Comparison of ENCODE assay signal across 27 cellular contexts in genomic region chr21:39601194-39601940, GRCh38. TPM values are rescaled to one million over a fixed set of nuclear protein-coding genes. Genes with fewer than 3 reads are reported as not detected.
DNase-seq lines count a peak whose midpoint lies in the region; ATAC-seq and TF ChIP-seq lines count a peak whose summit lies in the region.
"Had no signal": no experiment of that assay in that cellular context is flagged by ENCODE, and none has a peak within 500 bp of the region (broad histone marks: within the 10 kb centered on the region; RNA-seq: fewer than 3 reads in every experiment).

No MANE protein-coding gene starts in this region.

- no peak overlapping the region for H2BK15ac ChIP-seq in H9 (ENCODE audit: low read depth, low read length)

- ATAC-seq in activated CD4-positive, alpha-beta T cell treated with anti-CD3 and anti-CD28 coated beads for 36 hours: no peak
- ATAC-seq: activated T-helper 17 cell treated with anti-CD3 and anti-CD28 coated beads, Interleukin-2, amount 50 U/mL, for 72 hours; naive thymus-derived CD8-positive, alpha-beta T cell; pancreas had no signal

- CTCF ChIA-PET in SK-N-SH (lab: Yijun Ruan, JAX): interaction anchor here (0.7 to 1.6 kb wide), 6 partner anchors 10 to 112 kb away, joined by 3 to 4 read pairs (median 3); no protein-coding TSS in a partner anchor
- CTCF ChIA-PET in activated CD4-positive, alpha-beta T cell treated with anti-CD3 and anti-CD28 coated beads for 36 hours (lab: Charles Lee): interaction anchor here (0.6 kb wide), 1 partner anchor 498 kb away, joined by 4 read pairs; no protein-coding TSS in a partner anchor

- H3K18ac ChIP-seq in H9 (ENCODE audit: insufficient read length, low read depth, low read length): no peak overlapping the region

- no peaks in the 10 kb centered on the region for H3K27me3 ChIP-seq in H9 (ENCODE audit: insufficient read depth, low read length)
- no peaks in the 10 kb centered on the region for H3K27me3 ChIP-seq in esophagus muscularis mucosa
- H3K27me3 ChIP-seq in SK-N-SH (ENCODE audit: insufficient read depth): no peaks in the 10 kb centered on the region
- H3K27me3 ChIP-seq: dorsolateral prefrontal cortex, pancreas, tibial nerve had no signal

- H2BK120ac ChIP-seq in H9 (ENCODE audit: low read depth, low read length, poor library complexity, severe bottlenecking): no peak overlapping the region

- no peak overlapping the region for H3K9ac ChIP-seq in H9 (ENCODE audit: extremely low read depth, insufficient read length, low read length)
- no peak overlapping the region for H3K9ac ChIP-seq in SK-N-SH

- H3T11ph ChIP-seq in H9 (ENCODE audit: low read length): no peak overlapping the region

- no peak for TF ChIP-seq RAD21 in SK-N-SH (IDR thresholded peaks at IDR 0.05; ENCODE audit: low read length)

- no peaks in the 10 kb centered on the region for H3K9me3 ChIP-seq in H9 (ENCODE audit: control insufficient read depth, low read depth, low read length)
- H3K9me3 ChIP-seq in esophagus muscularis mucosa: no peaks in the 10 kb centered on the region
- H3K9me3 ChIP-seq in SK-N-SH: no peaks in the 10 kb centered on the region
- H3K9me3 ChIP-seq: pancreas, tibial nerve had no signal

- H3K4me3 ChIP-seq in esophagus muscularis mucosa (no peak overlapping the region), SK-N-SH (ENCODE audit: low read depth in 2 of 2, low read length in 1 of 2) (no peak overlapping the region)
- H3K4me3 ChIP-seq: dorsolateral prefrontal cortex, pancreas, tibial nerve had no signal

- H3K36me3 ChIP-seq in esophagus muscularis mucosa: no peaks in the 10 kb centered on the region
- H3K36me3 ChIP-seq in SK-N-SH (replicated peaks in 1 of 2; ENCODE audit: control insufficient read depth in 1 of 2, insufficient read depth in 2 of 2, low read length in 1 of 2): no peaks in the 10 kb centered on the region
- H3K36me3 ChIP-seq: pancreas, tibial nerve had no signal

- H3K4me2 ChIP-seq in H9 (ENCODE audit: insufficient read depth, insufficient read length, low read length) (no peak overlapping the region), SK-N-SH (no peak overlapping the region)

- peaks cover 5 to 35% (median 26%) of the 10 kb centered on the region in 3 experiments; a peak in 6 of 7 replicates for H3K36me3 Mint-ChIP-seq in H9 (ENCODE audit: insufficient read depth in 1 of 3, low read depth in 3 of 3)
- H3K36me3 Mint-ChIP-seq in activated CD4-positive, alpha-beta T cell treated with anti-CD3 and anti-CD28 coated beads for 36 hours (ENCODE audit: low read depth): no peaks in the 10 kb centered on the region
- H3K36me3 Mint-ChIP-seq: activated naive CD8-positive, alpha-beta T cell; CD14-positive monocyte; naive thymus-derived CD8-positive, alpha-beta T cell had no signal

- H4K20me1 ChIP-seq in H9 (ENCODE audit: control insufficient read depth, insufficient read depth, insufficient read length) (no peaks in the 10 kb centered on the region), SK-N-SH (ENCODE audit: insufficient read depth) (no peaks in the 10 kb centered on the region)

- H3K27ac ChIP-seq in H9 (ENCODE audit: insufficient read length, low read depth, low read length) (no peak overlapping the region), esophagus muscularis mucosa (replicated peaks in 1 of 4) (no peak overlapping the region), SK-N-SH (ENCODE audit: low read depth in 2 of 2, low read length in 1 of 2) (no peak overlapping the region)
- H3K27ac ChIP-seq: dorsolateral prefrontal cortex, pancreas, tibial nerve had no signal

- H2BK12ac ChIP-seq in H9 (ENCODE audit: insufficient read length, low read depth, low read length): no peak overlapping the region

- H3K79me2 ChIP-seq in H9 (ENCODE audit: insufficient read depth, low read length) (no peaks in the 10 kb centered on the region), SK-N-SH (ENCODE audit: insufficient read depth) (no peaks in the 10 kb centered on the region)

- H3K9me2 ChIP-seq in SK-N-SH: no peaks in the 10 kb centered on the region

- H2AFZ ChIP-seq in H9 (ENCODE audit: low read length) (no peak overlapping the region), SK-N-SH (ENCODE audit: low read depth) (no peak overlapping the region)

- H2BK20ac ChIP-seq in H9 (ENCODE audit: low read depth, low read length, poor library complexity, severe bottlenecking): no peak overlapping the region

- H3K79me1 ChIP-seq in H9 (ENCODE audit: insufficient read depth, low read depth, low read length, poor library complexity, severe bottlenecking): no peaks in the 10 kb centered on the region

- intact Hi-C loops in esophagus muscularis mucosa (cut with DNase I): no loop called here
- intact Hi-C loops in activated CD4-positive, alpha-beta T cell treated with anti-CD3 and anti-CD28 coated beads for 36 hours (cut with DNase I, micrococcal nuclease): no loop called here

- peaks cover 23 to 32% of the 10 kb centered on the region in 2 experiments for H3K4me1 Mint-ChIP-seq in H9
- no peaks in the 10 kb centered on the region for H3K4me1 Mint-ChIP-seq in activated CD4-positive, alpha-beta T cell treated with anti-CD3 and anti-CD28 coated beads for 36 hours
- H3K4me1 Mint-ChIP-seq: activated B cell treated with CpG ODN at 0.5 μM for 24 hours; activated T-helper 17 cell treated with anti-CD3 and anti-CD28 coated beads, Interleukin-2, amount 50 U/mL, for 72 hours; CD14-positive monocyte; naive thymus-derived CD8-positive, alpha-beta T cell had no signal

- TF ChIP-seq EP300 in esophagus muscularis mucosa (IDR thresholded peaks at IDR 0.05) (no peak), SK-N-SH (IDR thresholded peaks at IDR 0.05; ENCODE audit: borderline replicate concordance in 1 of 2, low read depth in 1 of 2, low read length in 1 of 2) (no peak)

- H4K91ac ChIP-seq in H9 (ENCODE audit: insufficient read length, low read depth, low read length): no peak overlapping the region

- H4K8ac ChIP-seq in H9 (replicated peaks; ENCODE audit: insufficient read length, low read depth, low read length): no peak overlapping the region

- DNase-seq in H9 (no peak), M059J (ENCODE audit: low read depth) (peak; percentile 21), esophagus muscularis mucosa (ENCODE audit: extremely low spot score) (peak; percentile 62), renal cortical epithelial cell (ENCODE audit: low read depth) (peak; percentile 15), erythroblast (lab: John Stamatoyannopoulos, UW) (no peak), SK-N-SH (no peak)
- DNase-seq in activated CD4-positive, alpha-beta T cell treated with anti-CD3 and anti-CD28 coated beads for 36 hours: no peak
- DNase-seq: activated B cell treated with CpG ODN at 0.5 μM for 24 hours; activated CD4-positive, alpha-beta T cell treated with anti-CD3 and anti-CD28 coated beads, Interleukin-2, amount 50 U/mL, for 4 hours; cerebellar nuclear complex; Karpas-422; left colon; MV-4-11; naive thymus-derived CD8-positive, alpha-beta T cell; NCI-H1694 treated with DMSO at 0.1 percent for 48 hours; NCI-H226; pancreas; SHP77; SW 1271; T1000 had no signal

- H4K5ac ChIP-seq in H9 (ENCODE audit: insufficient read length, low read depth, low read length): no peak overlapping the region

- no peak overlapping the region for H3K14ac ChIP-seq in H9 (ENCODE audit: insufficient read depth, low read length)

- WGBS in H9 (ENCODE audit: extremely low coverage, insufficient read length, low lambda C conversion rate): no CpG with 5 or more reads among the region's 17 CpGs
- 61% methylated on average over 17 of the region's 17 CpGs for WGBS in esophagus muscularis mucosa
- WGBS in SK-N-SH (ENCODE audit: low lambda C conversion rate): 60% methylated on average over 17 of the region's 17 CpGs

- H3K23ac ChIP-seq in H9 (ENCODE audit: insufficient read length, low read depth, low read length): no peak overlapping the region

- no peak overlapping the region for H2AK5ac ChIP-seq in H9 (ENCODE audit: insufficient read length, low read length)

- TF ChIP-seq CTCF in H9 (conservative IDR thresholded peaks at IDR 0.05) (no peak), esophagus muscularis mucosa (IDR thresholded peaks at IDR 0.05) (no peak), SK-N-SH (IDR thresholded peaks at IDR 0.05) (no peak)

- no peak overlapping the region for H3K56ac ChIP-seq in H9 (ENCODE audit: insufficient read length, low read depth, low read length)

- TF ChIP-seq POLR2A in esophagus muscularis mucosa (IDR thresholded peaks at IDR 0.05; ENCODE audit: low read depth) (no peak), erythroblast (IDR thresholded peaks at IDR 0.05; ENCODE audit: low read length) (no peak)

- no peaks in the 10 kb centered on the region for H3F3A ChIP-seq in SK-N-SH (replicated peaks; ENCODE audit: insufficient read depth)

- peaks cover 4% of the 10 kb centered on the region; the same call in 1 of the 2 replicates for H3K4me1 ChIP-seq in H9 (ENCODE audit: insufficient read depth, low read length)
- H3K4me1 ChIP-seq in esophagus muscularis mucosa: no peaks in the 10 kb centered on the region
- H3K4me1 ChIP-seq in SK-N-SH (ENCODE audit: control insufficient read depth in 1 of 2, insufficient read depth in 2 of 2, low read depth in 1 of 2, low read length in 1 of 2): peaks cover 0 to 17% of the 10 kb centered on the region in 2 experiments; a peak in 1 of 4 replicates
- H3K4me1 ChIP-seq: pancreas, tibial nerve had no signal

- no peaks in the 10 kb centered on the region for H3K27me3 Mint-ChIP-seq in H9 (ENCODE audit: low read depth)
- peaks cover 9% of the 10 kb centered on the region for H3K27me3 Mint-ChIP-seq in activated CD4-positive, alpha-beta T cell treated with anti-CD3 and anti-CD28 coated beads for 36 hours
- H3K27me3 Mint-ChIP-seq: activated B cell treated with CpG ODN at 0.5 μM for 24 hours had no signal

- no peak overlapping the region for H3K4ac ChIP-seq in H9 (ENCODE audit: low read depth, low read length)

- no peaks in the 10 kb centered on the region for H3K23me2 ChIP-seq in H9 (ENCODE audit: insufficient read length, low read depth, low read length, poor library complexity, severe bottlenecking)

- H2BK5ac ChIP-seq in H9 (ENCODE audit: insufficient read length, low read length): no peak overlapping the region

- H3K27ac Mint-ChIP-seq in H9: peak overlapping the region in 2 of 3 experiments; percentile 25 to 80; a peak in 3 of 7 replicates
- no peak overlapping the region for H3K27ac Mint-ChIP-seq in activated CD4-positive, alpha-beta T cell treated with anti-CD3 and anti-CD28 coated beads for 36 hours
- H3K27ac Mint-ChIP-seq: activated B cell treated with CpG ODN at 0.5 μM for 24 hours; activated naive CD8-positive, alpha-beta T cell; activated T-helper 17 cell treated with anti-CD3 and anti-CD28 coated beads, Interleukin-2, amount 50 U/mL, for 72 hours; CD14-positive monocyte; naive thymus-derived CD8-positive, alpha-beta T cell had no signal

- H3K9me3 Mint-ChIP-seq in H9: peaks cover 0 to 4% of the 10 kb centered on the region in 2 experiments; a peak in 2 of 5 replicates
- no peaks in the 10 kb centered on the region for H3K9me3 Mint-ChIP-seq in activated CD4-positive, alpha-beta T cell treated with anti-CD3 and anti-CD28 coated beads for 36 hours (ENCODE audit: low read depth)
- H3K9me3 Mint-ChIP-seq: activated B cell treated with CpG ODN at 0.5 μM for 24 hours; activated T-helper 17 cell treated with anti-CD3 and anti-CD28 coated beads, Interleukin-2, amount 50 U/mL, for 72 hours had no signal

- H3K4me3 Mint-ChIP-seq in H9: no peak overlapping the region; a peak in 1 of 5 replicates
- H3K4me3 Mint-ChIP-seq in activated CD4-positive, alpha-beta T cell treated with anti-CD3 and anti-CD28 coated beads for 36 hours: no peak overlapping the region
- H3K4me3 Mint-ChIP-seq: activated B cell treated with CpG ODN at 0.5 μM for 24 hours; activated naive CD8-positive, alpha-beta T cell; activated T-helper 17 cell treated with anti-CD3 and anti-CD28 coated beads, Interleukin-2, amount 50 U/mL, for 72 hours; CD14-positive monocyte; naive thymus-derived CD8-positive, alpha-beta T cell had no signal

- POLR2A ChIA-PET in SK-N-SH (lab: Yijun Ruan, JAX): interaction anchor here (0.6 to 0.8 kb wide), 2 partner anchors 91 to 111 kb away, joined by 3 to 4 read pairs; no protein-coding TSS in a partner anchor
- POLR2A ChIA-PET in activated CD4-positive, alpha-beta T cell treated with anti-CD3 and anti-CD28 coated beads for 36 hours (lab: Charles Lee): no interaction called here

RNA-seq across cellular contexts. Expression of gene B3GALT5, which starts 11.4 kb away (rescaled TPM):
- 24.2 and 24.7 TPM in 2 replicates for total RNA-seq in H9 (2021)
- 1.3 and 1.8 TPM in 2 replicates for total RNA-seq in M059J (2014; rRNA removed; shearing (Covaris generic))
- total RNA-seq in esophagus muscularis mucosa: 1 to 10 TPM in 1 of 4 donors, under 1 TPM in 3; under 0.01 to 1.2 (median 0.74) TPM
- 2.3 and 8.7 TPM in 2 replicates for total RNA-seq in renal cortical epithelial cell
- polyA plus RNA-seq in SK-N-SH (2012; rRNA removed): 0.35 and 0.36 TPM in 2 replicates
- polyA plus RNA-seq in SK-N-SH (2012; cell fraction: cytosol; rRNA removed): 0.20 and 0.21 TPM in 2 replicates
- polyA plus RNA-seq in SK-N-SH (2012; cell fraction: nucleus; rRNA removed): 0.89 and 1.0 TPM in 2 replicates
- total RNA-seq in activated CD4-positive, alpha-beta T cell treated with anti-CD3 and anti-CD28 coated beads for 36 hours: not detected
- total RNA-seq: activated B cell treated with CpG ODN at 0.5 μM for 24 hours; endothelial cell of umbilical vein; naive thymus-derived CD8-positive, alpha-beta T cell; OCI-LY7; tibial nerve had no signal
- polyA plus RNA-seq: CD14-positive monocyte; naive thymus-derived CD8-positive, alpha-beta T cell had no signal

Comparison
In these comparisons a context has a peak if more than half of its experiments do, and no peak if none do; other contexts are left out.
1. DNase-seq: peak in M059J (single experiment), esophagus muscularis mucosa (single experiment) and renal cortical epithelial cell (single experiment); none in H9 (single experiment), erythroblast (0 of 2), SK-N-SH (single experiment) and activated CD4-positive, alpha-beta T cell treated with anti-CD3 and anti-CD28 coated beads for 36 hours (single experiment).